Comparison of ENCODE assay signal across 8 cellular contexts in the genomic region with DNA sequence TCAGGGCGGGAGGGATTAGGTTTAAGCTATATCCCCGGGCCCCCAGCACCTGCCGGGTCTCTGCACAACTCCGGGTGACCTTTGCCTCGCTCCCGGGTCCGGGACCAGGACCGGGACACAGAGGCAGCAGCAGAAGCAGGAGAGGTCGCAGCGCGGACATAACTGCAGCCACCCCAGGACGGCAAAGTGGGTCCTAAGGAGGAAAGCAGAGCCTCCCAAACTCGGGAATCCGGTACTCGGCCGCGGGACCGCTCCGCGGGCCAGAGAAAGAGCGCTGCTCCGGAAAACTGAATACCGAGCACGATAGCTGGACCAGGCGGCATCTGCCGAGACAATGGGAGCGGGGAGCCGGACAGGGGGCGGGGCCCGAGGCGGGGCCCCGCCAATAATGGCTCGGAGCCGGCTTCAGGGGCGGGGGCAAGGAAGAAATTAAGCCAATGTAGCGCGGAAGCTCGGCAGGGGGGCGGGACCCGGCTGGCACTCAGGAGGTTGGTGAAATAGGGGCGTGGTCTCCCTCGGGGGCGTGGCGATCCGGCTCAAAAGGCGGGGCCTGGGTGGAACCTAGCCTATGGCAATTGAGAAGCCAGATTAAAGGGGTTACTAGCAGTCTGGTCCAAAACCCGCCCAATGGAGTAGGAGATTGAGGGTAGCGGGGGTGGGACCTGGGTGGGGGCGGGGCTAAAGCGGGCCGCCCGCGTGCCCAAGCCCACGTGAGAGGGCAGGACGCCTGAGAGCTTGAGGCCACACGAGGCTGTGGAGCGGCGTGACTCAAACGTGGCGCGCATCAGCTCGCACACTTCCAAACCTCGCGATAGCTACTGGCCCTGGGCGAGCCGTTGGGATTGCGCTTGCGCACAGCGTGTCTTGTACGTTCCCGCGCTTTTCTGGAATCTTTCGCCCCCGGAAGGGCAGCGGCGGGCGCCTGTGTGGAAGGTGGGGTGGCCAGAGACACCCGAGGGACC.
DNase-seq lines count a peak whose midpoint lies in the region; ATAC-seq and TF ChIP-seq lines count a peak whose summit lies in the region.

GPC2 (minus strand) TSS at position 342 of the 962 bp plus-strand sequence; CDS start at position 160, 182 bp downstream.
STAG3 (plus strand) TSS at position 879 of the 962 bp plus-strand sequence. CDS start 2,639 bp downstream, outside the sequence.

- peak; percentile 86 for ATAC-seq in GM18909 (IDR thresholded peaks at IDR 0.05; ENCODE audit: poor library complexity, unreplicated experiment)
- ATAC-seq in HG03139 (IDR thresholded peaks at IDR 0.05; ENCODE audit: unreplicated experiment) = peak; percentile 82

- DNase-seq in AG08395 (ENCODE audit: low spot score) = peak; percentile 98
- DNase-seq in NCI-H2196 treated with DMSO at 0.1 percent for 48 hours (lab: John Stamatoyannopoulos, UW; ENCODE audit: unreplicated experiment) = peak; percentile 99
- DNase-seq in cardiac fibroblast (ENCODE audit: low read depth in 2 of 2) = peak; percentile 98 to 99
- DNase-seq in iris pigment epithelial cell (ENCODE audit: low read depth) = peak; percentile 95
- peak; percentile 94 to 99 for DNase-seq in stimulated activated CD4-positive, alpha-beta T cell treated with anti-CD3 and anti-CD28 coated beads, Interleukin-12 subunit alpha, Interleukin-12 subunit beta, amount 100 ng/mL, for 24 hours (ENCODE audit: low read depth in 2 of 2)

- H3K4me3 ChIP-seq in WI38 (ENCODE audit: low read depth, low read length) = peak within 1 kb of the TSS; percentile 86
- peak within 1 kb of the TSS; percentile 72 to 77 for H3K4me3 ChIP-seq in cardiac fibroblast (replicated peaks in 1 of 2; ENCODE audit: low read depth in 2 of 2, low read length in 2 of 2)

- no peak for TF ChIP-seq CTCF in WI38 (IDR thresholded peaks at IDR 0.05; ENCODE audit: low read depth, low read length)
- TF ChIP-seq CTCF in cardiac fibroblast (IDR thresholded peaks at IDR 0.05; ENCODE audit: low read depth, low read length) = no peak

Comparison
In these comparisons a context has a peak if more than half of its experiments do, and no peak if none do; other contexts are left out.
1. Peak in every context shown above with its lines: DNase-seq, ATAC-seq and H3K4me3 ChIP-seq.